Comparison of ENCODE assay signal across 12 cellular contexts in genomic region chr7:116271161-116271979, GRCh38.
DNase-seq lines count a peak whose midpoint lies in the region; ATAC-seq and TF ChIP-seq lines count a peak whose summit lies in the region.
"Had no signal": no experiment of that assay in that cellular context is flagged by ENCODE, and none has a peak within 500 bp of the region (broad histone marks: within the 10 kb centered on the region; RNA-seq: fewer than 3 reads in every experiment).

No MANE protein-coding gene starts in this region.

- TF ChIP-seq CTCF in A673 (conservative IDR thresholded peaks at IDR 0.05; ENCODE audit: low read depth, low read length) (no peak), PC-9 (conservative IDR thresholded peaks at IDR 0.05) (no peak), esophagus squamous epithelium (IDR thresholded peaks at IDR 0.05) (no peak), nephron (IDR thresholded peaks at IDR 0.05; ENCODE audit: unreplicated experiment in 3 of 3) (no peak)

- H3K4me1 Mint-ChIP-seq in nephron, result peaks cover 19% of the 10 kb centered on the region
- H3K4me1 Mint-ChIP-seq in natural killer cell treated with Interleukin-12 subunit alpha and Interleukin-12 subunit beta and Interleukin-15 and Interleukin-18, amount 100 ng/mL, for 72 hours (ENCODE audit: low read depth in 2 of 2), result no peaks in the 10 kb centered on the region
- H3K4me1 Mint-ChIP-seq: central memory CD8-positive, alpha-beta T cell had no signal

- peak overlapping the region; percentile 59 for H3K27ac ChIP-seq in A673 (ENCODE audit: low read depth, low read length, poor library complexity, severe bottlenecking)
- H3K27ac ChIP-seq in PC-9, result peak overlapping the region; percentile 93
- peak overlapping the region; percentile 4 to 72 (median 70) for H3K27ac ChIP-seq in esophagus squamous epithelium

- H3K4me2 ChIP-seq in PC-9, result peak overlapping the region; percentile 77

- POLR2A ChIA-PET in A673 (lab: Charles Lee; ENCODE audit: low non-redundant PET) (interaction anchor here (0.6 kb wide), 1 partner anchor 59 kb away, joined by 3 read pairs; no protein-coding TSS in a partner anchor), PC-9 (lab: Charles Lee; ENCODE audit: unreplicated experiment) (interaction anchor here (0.5 to 1.0 kb wide), 17 partner anchors 9 to 734 kb away, joined by 3 to 17 read pairs (median 4); partner anchors contain the start of gene TES)

- H3K9me3 ChIP-seq in A673 (ENCODE audit: low read depth, low read length, poor library complexity, severe bottlenecking) (no peaks in the 10 kb centered on the region), PC-9 (ENCODE audit: insufficient read depth, low read depth) (peaks cover 4% of the 10 kb centered on the region; the same call in 1 of the 2 replicates), esophagus squamous epithelium (no peaks in the 10 kb centered on the region)
- H3K9me3 ChIP-seq: BE2C had no signal

- H3F3A ChIP-seq in PC-9 (ENCODE audit: insufficient read depth, low read depth), result peaks cover 39% of the 10 kb centered on the region

- H3K27ac Mint-ChIP-seq in nephron, result peak overlapping the region in 2 of 3 experiments; percentile 57 to 95
- no peak overlapping the region for H3K27ac Mint-ChIP-seq in natural killer cell treated with Interleukin-12 subunit alpha and Interleukin-12 subunit beta and Interleukin-15 and Interleukin-18, amount 100 ng/mL, for 72 hours
- H3K27ac Mint-ChIP-seq: activated CD8-positive, alpha-beta memory T cell treated with anti-CD3 and anti-CD28 coated beads, Interleukin-2, amount 10 ng/mL, durations not matched to agents 7 days and 5 days had no signal

- H3K36me3 ChIP-seq in A673 (ENCODE audit: insufficient read depth, low read length, poor library complexity, severe bottlenecking) (no peaks in the 10 kb centered on the region), PC-9 (ENCODE audit: low read depth) (no peaks in the 10 kb centered on the region), esophagus squamous epithelium (no peaks in the 10 kb centered on the region)
- H3K36me3 ChIP-seq: BE2C had no signal

- H3K27me3 Mint-ChIP-seq in nephron (ENCODE audit: low read depth), result peaks cover 3% of the 10 kb centered on the region
- peaks cover 15 to 35% of the 10 kb centered on the region in 2 donors for H3K27me3 Mint-ChIP-seq in natural killer cell treated with Interleukin-12 subunit alpha and Interleukin-12 subunit beta and Interleukin-15 and Interleukin-18, amount 100 ng/mL, for 72 hours

- H2AFZ ChIP-seq in PC-9, result no peak overlapping the region; the same call in 1 of the 2 replicates

- H3K4me1 ChIP-seq in A673 (ENCODE audit: insufficient read depth, low read length, poor library complexity, severe bottlenecking) (peaks cover 18% of the 10 kb centered on the region), PC-9 (replicated peaks; ENCODE audit: insufficient read depth) (peaks cover 49% of the 10 kb centered on the region), esophagus squamous epithelium (peaks cover 3 to 28% (median 13%) of the 10 kb centered on the region in 3 donors)
- H3K4me1 ChIP-seq: BE2C had no signal

- H4K20me1 ChIP-seq in PC-9 (ENCODE audit: insufficient read depth), result no peaks in the 10 kb centered on the region

- intact Hi-C loops in A673 (cut with micrococcal nuclease; ENCODE audit: unreplicated experiment) (no loop called here), PC-9 (cut with micrococcal nuclease; ENCODE audit: unreplicated experiment) (loop anchor here (1.0 kb wide), 2 partner anchors 11 to 84 kb away; no protein-coding TSS in a partner anchor), esophagus squamous epithelium (cut with DNase I) (no loop called here)

- BruUV-seq in A673 (replicated peaks; lab: Mats Ljungman, UMichigan) (no TSS peak), PC-9 (replicated peaks; lab: Mats Ljungman, UMichigan) (TSS peak; percentile 84)

- H3K27me3 ChIP-seq in A673 (replicated peaks; ENCODE audit: insufficient read depth, low read depth, low read length, poor library complexity) (no peaks in the 10 kb centered on the region), PC-9 (ENCODE audit: insufficient read depth, low read depth) (no peaks in the 10 kb centered on the region), esophagus squamous epithelium (no peaks in the 10 kb centered on the region)
- H3K27me3 ChIP-seq: BE2C had no signal

- no peak for DNase-seq in A673 (ENCODE audit: low spot score)
- DNase-seq in PC-9, result peak in 1 of 2 experiments; percentile 48
- no peak for DNase-seq in esophagus squamous epithelium (lab: John Stamatoyannopoulos, UW)
- no peak for DNase-seq in activated naive CD4-positive, alpha-beta T cell treated with Interleukin-2 at 50 U/mL for 16 hours
- DNase-seq in DMS79 treated with DMSO at 0.1 percent for 48 hours (lab: John Stamatoyannopoulos, UW), result no peak
- no peak for DNase-seq in natural killer cell treated with Interleukin-12 subunit alpha and Interleukin-12 subunit beta and Interleukin-15 and Interleukin-18, amount 100 ng/mL, for 72 hours (ENCODE audit: low spot score)
- DNase-seq: BE2C, NCI-H1436 treated with DMSO at 0.1 percent for 48 hours had no signal

- WGBS in esophagus squamous epithelium, 2 donors, result 24 to 32% methylated on average over 6 of the region's 6 CpGs

- H3K79me2 ChIP-seq in PC-9 (ENCODE audit: low read depth), result no peaks in the 10 kb centered on the region

- H3K4me3 ChIP-seq in A673 (ENCODE audit: low read depth, low read length, poor library complexity, severe bottlenecking) (no peak overlapping the region), PC-9 (0 out of 2 replicates have a peak overlapping the region, but pooled peaks have one; percentile 16), esophagus squamous epithelium (no peak overlapping the region)

- peak overlapping the region in 1 of 3 experiments; percentile 11 for H3K4me3 Mint-ChIP-seq in nephron
- no peak overlapping the region for H3K4me3 Mint-ChIP-seq in natural killer cell treated with Interleukin-12 subunit alpha and Interleukin-12 subunit beta and Interleukin-15 and Interleukin-18, amount 100 ng/mL, for 72 hours
- H3K4me3 Mint-ChIP-seq: activated CD8-positive, alpha-beta memory T cell treated with anti-CD3 and anti-CD28 coated beads, Interleukin-2, amount 10 ng/mL, durations not matched to agents 7 days and 5 days; central memory CD8-positive, alpha-beta T cell had no signal

- H3K36me3 Mint-ChIP-seq in nephron (ENCODE audit: low read depth), result no peaks in the 10 kb centered on the region
- no peaks in the 10 kb centered on the region for H3K36me3 Mint-ChIP-seq in natural killer cell treated with Interleukin-12 subunit alpha and Interleukin-12 subunit beta and Interleukin-15 and Interleukin-18, amount 100 ng/mL, for 72 hours
- H3K36me3 Mint-ChIP-seq: activated CD8-positive, alpha-beta memory T cell treated with anti-CD3 and anti-CD28 coated beads, Interleukin-2, amount 10 ng/mL, durations not matched to agents 7 days and 5 days had no signal

- CTCF ChIA-PET in A673 (lab: Charles Lee), result no interaction called here
- CTCF ChIA-PET in PC-9 (lab: Charles Lee), result interaction anchor here (0.7 kb wide), 1 partner anchor 32 kb away, joined by 3 read pairs; no protein-coding TSS in a partner anchor

- H3K9me2 ChIP-seq in PC-9 (ENCODE audit: insufficient read depth), result no peaks in the 10 kb centered on the region

- no peaks in the 10 kb centered on the region for H3K9me3 Mint-ChIP-seq in nephron
- no peaks in the 10 kb centered on the region for H3K9me3 Mint-ChIP-seq in natural killer cell treated with Interleukin-12 subunit alpha and Interleukin-12 subunit beta and Interleukin-15 and Interleukin-18, amount 100 ng/mL, for 72 hours
- H3K9me3 Mint-ChIP-seq: central memory CD8-positive, alpha-beta T cell had no signal

- no peak for TF ChIP-seq POLR2A in esophagus squamous epithelium (IDR thresholded peaks at IDR 0.05)

- ATAC-seq in HG02938 (IDR thresholded peaks at IDR 0.05; ENCODE audit: unreplicated experiment), result no peak
- no peak for ATAC-seq in natural killer cell treated with Interleukin-12 subunit alpha and Interleukin-12 subunit beta and Interleukin-15 and Interleukin-18, amount 100 ng/mL, for 72 hours

Comparison
In these comparisons a context has a peak if more than half of its experiments do, and no peak if none do; other contexts are left out.
1. H3K27ac Mint-ChIP-seq: peak in nephron (2 of 3); none in natural killer cell treated with Interleukin-12 subunit alpha and Interleukin-12 subunit beta and Interleukin-15 and Interleukin-18, amount 100 ng/mL, for 72 hours (0 of 2).
2. Peak in every context shown above with its lines, with median percentiles within 50 percentile points of each other: H3K27ac ChIP-seq.